8 cellular contexts compared by ENCODE assay signal in the genomic region with DNA sequence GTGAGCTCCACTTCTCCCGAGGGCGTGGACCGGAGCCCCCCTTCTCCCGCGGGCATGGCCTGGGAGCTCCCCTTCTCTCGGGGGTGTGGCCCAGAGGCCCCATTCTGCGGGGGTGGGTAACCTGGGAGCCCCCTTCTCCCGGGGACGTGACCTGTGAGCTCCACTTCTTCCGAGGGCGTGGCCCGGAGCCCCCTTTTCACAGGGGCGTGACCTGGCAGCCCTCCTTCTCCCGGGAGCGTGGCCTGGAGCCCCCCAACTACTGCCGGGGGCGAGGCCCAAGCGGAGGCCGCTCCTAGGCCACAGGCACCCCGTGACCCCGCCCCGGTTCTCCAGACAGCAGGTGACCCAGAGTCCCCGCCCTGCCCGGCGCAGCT. TPM values are rescaled to one million over a fixed set of nuclear protein-coding genes. Genes with fewer than 3 reads are reported as not detected.
DNase-seq lines count a peak whose midpoint lies in the region; ATAC-seq and TF ChIP-seq lines count a peak whose summit lies in the region.

No MANE protein-coding gene starts in this region.

- peak overlapping the region; percentile 96 for H3K9ac ChIP-seq in Loucy (ENCODE audit: low read depth, low read length, poor library complexity, severe bottlenecking)

- peaks cover 52% of the 10 kb centered on the region for H3K79me2 ChIP-seq in Loucy (ENCODE audit: insufficient read depth, low read length)

- H3K4me3 ChIP-seq in Loucy (ENCODE audit: low read length, poor library complexity, severe bottlenecking) (peak overlapping the region; percentile 92), choroid plexus epithelial cell (ENCODE audit: low read depth, low read length) (peak overlapping the region; percentile 96)

- H3K27ac Mint-ChIP-seq in naive thymus-derived CD8-positive, alpha-beta T cell = peak overlapping the region in 9 of 10 donors; percentile 91 to 99 (median 98)

- no peaks in the 10 kb centered on the region for H3K27me3 Mint-ChIP-seq in naive thymus-derived CD8-positive, alpha-beta T cell

- H3K9me2 ChIP-seq in Loucy (replicated peaks; ENCODE audit: low read depth, low read length) = no peaks in the 10 kb centered on the region

- H2AFZ ChIP-seq in Loucy (ENCODE audit: low read length) = peak overlapping the region; percentile 84; the same call in 1 of the 2 replicates

- DNase-seq in CD1c-positive myeloid dendritic cell (ENCODE audit: extremely low spot score) (peak; percentile 30), GM20000 (ENCODE audit: low spot score) (peak; percentile 62), choroid plexus epithelial cell (ENCODE audit: low read depth) (no peak), NCI-H187 (lab: John Stamatoyannopoulos, UW) (no peak), NCI-H524 (lab: John Stamatoyannopoulos, UW) (no peak), NCI-H146 (lab: John Stamatoyannopoulos, UW) (no peak)
- peak in 3 of 10 donors; percentile 23 to 70 (median 26) for DNase-seq in naive thymus-derived CD8-positive, alpha-beta T cell

- peaks cover 25 to 81% (median 61%) of the 10 kb centered on the region in 4 donors for H3K4me1 Mint-ChIP-seq in naive thymus-derived CD8-positive, alpha-beta T cell

- no peaks in the 10 kb centered on the region; the same call in 1 of the 2 replicates for H3K36me3 ChIP-seq in Loucy (ENCODE audit: insufficient read depth, low read length)

- H3K9me3 ChIP-seq in Loucy (ENCODE audit: insufficient read depth, low read depth, low read length) = no peaks in the 10 kb centered on the region

- H3K4me1 ChIP-seq in Loucy (ENCODE audit: insufficient read depth, low read length, poor library complexity, severe bottlenecking) = peaks cover 53% of the 10 kb centered on the region

- H3K9me3 Mint-ChIP-seq in naive thymus-derived CD8-positive, alpha-beta T cell = peaks cover 0 to 18% (median 10%) of the 10 kb centered on the region in 9 donors

- POLR2A ChIA-PET in naive thymus-derived CD8-positive, alpha-beta T cell (lab: Charles Lee) = interaction anchor here (0.8 to 6.0 kb wide), 7 partner anchors 10 to 124 kb away, joined by 3 to 62 read pairs (median 4); a partner anchor contains a TSS

- H3K4me3 Mint-ChIP-seq in naive thymus-derived CD8-positive, alpha-beta T cell = peak overlapping the region; percentile 86 to 97 (median 94)

- H4K20me1 ChIP-seq in Loucy (ENCODE audit: insufficient read depth, low read length, poor library complexity, severe bottlenecking) = peaks cover 24% of the 10 kb centered on the region

- H3F3A ChIP-seq in Loucy (ENCODE audit: low read depth) = no peaks in the 10 kb centered on the region

- peak overlapping the region; percentile 91 for H3K4me2 ChIP-seq in Loucy (ENCODE audit: low read depth, low read length, poor library complexity, severe bottlenecking)

- no peak for ATAC-seq in naive thymus-derived CD8-positive, alpha-beta T cell

- H3K36me3 Mint-ChIP-seq in naive thymus-derived CD8-positive, alpha-beta T cell = peaks cover 5 to 16% (median 10%) of the 10 kb centered on the region in 3 donors

- TF ChIP-seq CTCF in GM20000 (IDR thresholded peaks at IDR 0.05; ENCODE audit: extremely low read depth, missing control alignments) (no peak), Loucy (conservative IDR thresholded peaks at IDR 0.05; ENCODE audit: low read length) (no peak), choroid plexus epithelial cell (conservative IDR thresholded peaks at IDR 0.05; ENCODE audit: low read depth, low read length) (no peak)

- no peaks in the 10 kb centered on the region for H3K27me3 ChIP-seq in Loucy (ENCODE audit: insufficient read depth, low read length, poor library complexity, severe bottlenecking)

RNA-seq across cellular contexts. Expression of a gene that starts 0.3 kb away (rescaled TPM):
- total RNA-seq in naive thymus-derived CD8-positive, alpha-beta T cell = 10 to 100 TPM; 27.7 to 29.9 TPM
- 10 to 100 TPM; 16.4 to 27.6 (median 17.9) TPM for polyA plus RNA-seq in naive thymus-derived CD8-positive, alpha-beta T cell

RNA-seq across cellular contexts. Expression of a gene that starts 42.5 kb away (rescaled TPM):
- 10 to 100 TPM; 20.6 to 21.1 TPM for total RNA-seq in naive thymus-derived CD8-positive, alpha-beta T cell
- 10 to 100 TPM in 1 of 3 donors, 1 to 10 TPM in 2; 8.5 to 12.5 (median 9.8) TPM for polyA plus RNA-seq in naive thymus-derived CD8-positive, alpha-beta T cell

RNA-seq across cellular contexts. Expression of a gene that starts 42.8 kb away (rescaled TPM):
- 10 to 100 TPM; 51.3 to 59.0 TPM for total RNA-seq in naive thymus-derived CD8-positive, alpha-beta T cell
- polyA plus RNA-seq in naive thymus-derived CD8-positive, alpha-beta T cell = 10 to 100 TPM; 13.1 to 19.4 (median 18.4) TPM

Comparison
In these comparisons a context has a peak if more than half of its experiments do, and no peak if none do; other contexts are left out.
1. DNase-seq: peak in CD1c-positive myeloid dendritic cell (single experiment) and GM20000 (single experiment); none in choroid plexus epithelial cell (single experiment), NCI-H187 (0 of 2), NCI-H524 (0 of 2) and NCI-H146 (single experiment).